Comparison of ENCODE assay signal across 20 cellular contexts in genomic region chr16:48907906-48908634, GRCh38.
A peak's percentile ranks its signal among the peaks of the same experiment; 100 is the strongest.
DNase-seq lines count a peak whose midpoint lies in the region; ATAC-seq and TF ChIP-seq lines count a peak whose summit lies in the region.
"Had no signal": no experiment of that assay in that cellular context is flagged by ENCODE, and none has a peak within 500 bp of the region (broad histone marks: within the 10 kb centered on the region; RNA-seq: fewer than 3 reads in every experiment).

No MANE protein-coding gene starts in this region.

- no peaks in the 10 kb centered on the region for H3K9me3 Mint-ChIP-seq in activated CD4-positive, alpha-beta memory T cell treated with anti-CD3 and anti-CD28 coated beads for 36 hours
- H3K9me3 Mint-ChIP-seq: activated CD8-positive, alpha-beta T cell treated with anti-CD3 and anti-CD28 coated beads for 36 hours; activated T-helper 1 cell treated with anti-CD3 and anti-CD28 coated beads, Interleukin-12 subunit alpha, Interleukin-12 subunit beta, Interleukin-2, Interleukin-4 antibody, amounts not matched to agents 30 ng/mL and 10 ng/mL and 1 ng/mL, durations not matched to agents 14 hours and 24 hours and 36 hours had no signal

- POLR2A ChIA-PET in activated CD4-positive, alpha-beta memory T cell treated with anti-CD3 and anti-CD28 coated beads for 36 hours (lab: Charles Lee) = no interaction called here

- H3K27me3 ChIP-seq in GM06990 (replicated peaks; ENCODE audit: control insufficient read depth, insufficient read depth, low read length) = no peaks in the 10 kb centered on the region

- intact Hi-C loops in activated CD4-positive, alpha-beta memory T cell treated with anti-CD3 and anti-CD28 coated beads for 36 hours (cut with micrococcal nuclease) = no loop called here

- H3K4me3 Mint-ChIP-seq in activated CD4-positive, alpha-beta memory T cell treated with anti-CD3 and anti-CD28 coated beads for 36 hours = no peak overlapping the region
- H3K4me3 Mint-ChIP-seq: activated CD8-positive, alpha-beta T cell treated with anti-CD3 and anti-CD28 coated beads for 36 hours; activated T-helper 1 cell treated with anti-CD3 and anti-CD28 coated beads, Interleukin-12 subunit alpha, Interleukin-12 subunit beta, Interleukin-2, Interleukin-4 antibody, amounts not matched to agents 30 ng/mL and 10 ng/mL and 1 ng/mL, durations not matched to agents 14 hours and 24 hours and 36 hours; naive thymus-derived CD4-positive, alpha-beta T cell had no signal

- DNase-seq in GM06990 (ENCODE audit: extremely low read depth, insufficient read length) (peak; percentile 33), KG1 (lab: John Stamatoyannopoulos, UW) (no peak), NCI-H1436 treated with DMSO at 0.1 percent for 48 hours (lab: John Stamatoyannopoulos, UW) (no peak)
- DNase-seq in NK-92 treated with Interleukin-12 subunit alpha and Interleukin-12 subunit beta, amount 100 ng/mL, for 24 hours (lab: John Stamatoyannopoulos, UW) = no peak
- no peak for DNase-seq in activated CD4-positive, alpha-beta memory T cell treated with anti-CD3 and anti-CD28 coated beads for 36 hours
- DNase-seq: activated CD8-positive, alpha-beta T cell treated with anti-CD3 and anti-CD28 coated beads for 36 hours; cerebellar nuclear complex; DND-41; foreskin fibroblast; HCEC 1CT; IMR-90; lower lobe of right lung; naive thymus-derived CD4-positive, alpha-beta T cell; RPMI8226; stimulated activated CD4-positive, alpha-beta T cell treated with anti-CD3 and anti-CD28 coated beads, Interleukin-12 subunit alpha, Interleukin-12 subunit beta, amount 100 ng/mL, for 4 hours; stimulated activated naive CD4-positive, alpha-beta T cell treated with Interleukin-2 at 50 U/mL for 16 hours had no signal

- CTCF ChIA-PET in activated CD4-positive, alpha-beta memory T cell treated with anti-CD3 and anti-CD28 coated beads for 36 hours (lab: Charles Lee) = no interaction called here

- ATAC-seq in GM18873 (IDR thresholded peaks at IDR 0.05; ENCODE audit: low FRiP score, unreplicated experiment) (peak; percentile 68), HG02642 (IDR thresholded peaks at IDR 0.05; ENCODE audit: poor library complexity, unreplicated experiment) (peak; percentile 78), HG03460 (IDR thresholded peaks at IDR 0.05; ENCODE audit: unreplicated experiment) (peak; percentile 52)
- ATAC-seq: activated CD8-positive, alpha-beta T cell treated with anti-CD3 and anti-CD28 coated beads for 36 hours; lower lobe of right lung; naive thymus-derived CD4-positive, alpha-beta T cell had no signal

- H3K27ac Mint-ChIP-seq in activated CD4-positive, alpha-beta memory T cell treated with anti-CD3 and anti-CD28 coated beads for 36 hours = no peak overlapping the region
- H3K27ac Mint-ChIP-seq: activated CD8-positive, alpha-beta T cell treated with anti-CD3 and anti-CD28 coated beads for 36 hours; activated T-helper 1 cell treated with anti-CD3 and anti-CD28 coated beads, Interleukin-12 subunit alpha, Interleukin-12 subunit beta, Interleukin-2, Interleukin-4 antibody, amounts not matched to agents 30 ng/mL and 10 ng/mL and 1 ng/mL, durations not matched to agents 14 hours and 24 hours and 36 hours; naive thymus-derived CD4-positive, alpha-beta T cell had no signal

- no peaks in the 10 kb centered on the region for H3K36me3 Mint-ChIP-seq in activated CD4-positive, alpha-beta memory T cell treated with anti-CD3 and anti-CD28 coated beads for 36 hours
- H3K36me3 Mint-ChIP-seq: naive thymus-derived CD4-positive, alpha-beta T cell had no signal

- no peak overlapping the region for H3K4me3 ChIP-seq in GM06990 (replicated peaks; ENCODE audit: low read depth, low read length)
- H3K4me3 ChIP-seq: lower lobe of right lung had no signal

- no peaks in the 10 kb centered on the region for H3K4me1 Mint-ChIP-seq in activated CD4-positive, alpha-beta memory T cell treated with anti-CD3 and anti-CD28 coated beads for 36 hours (ENCODE audit: low read depth)
- H3K4me1 Mint-ChIP-seq: naive thymus-derived CD4-positive, alpha-beta T cell had no signal

- H3K36me3 ChIP-seq in GM06990 (ENCODE audit: control insufficient read depth, insufficient read depth, low read length) = no peaks in the 10 kb centered on the region
- H3K36me3 ChIP-seq: lower lobe of right lung had no signal

- no peak for TF ChIP-seq CTCF in GM06990 (IDR thresholded peaks at IDR 0.05; ENCODE audit: insufficient read depth, low read length, poor library complexity, severe bottlenecking)

- no peaks in the 10 kb centered on the region for H3K27me3 Mint-ChIP-seq in activated CD4-positive, alpha-beta memory T cell treated with anti-CD3 and anti-CD28 coated beads for 36 hours
- H3K27me3 Mint-ChIP-seq: activated CD8-positive, alpha-beta T cell treated with anti-CD3 and anti-CD28 coated beads for 36 hours had no signal
